ENCODE assay signal across 1 cellular context in the genomic region with DNA sequence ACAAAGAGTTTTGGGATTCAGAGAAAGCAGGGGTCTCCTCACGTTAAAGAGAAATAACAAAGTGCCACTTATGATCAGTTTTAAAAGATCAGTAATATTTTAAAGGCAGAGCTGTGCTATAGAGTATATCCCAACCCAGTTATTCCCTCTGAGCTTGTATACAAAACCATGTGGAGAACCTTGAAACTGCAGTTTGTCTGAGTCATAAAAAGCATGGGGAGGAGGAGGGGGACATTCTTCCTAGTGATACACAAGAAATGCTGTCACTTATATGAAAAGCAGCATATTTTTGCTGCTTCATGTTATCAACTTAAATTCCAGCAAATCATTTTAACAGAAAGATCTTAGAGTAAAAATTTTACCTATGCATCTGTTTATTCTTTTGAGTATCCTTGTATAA.
A peak's percentile ranks its signal among the peaks of the same experiment; 100 is the strongest.
TF ChIP-seq lines count a peak whose summit lies in the region.

No MANE protein-coding gene starts in this region.

TF ChIP-seq in HepG2, 621 proteins besides CTCF, POLR2A, EP300 and RAD21 (continued from another document):
- TF ChIP-seq SRSF1 (optimal IDR thresholded peaks at IDR 0.05; ENCODE audit: low read depth, low read length): no peak
- TF ChIP-seq SAP130 (CRISPR knock-in tag; IDR thresholded peaks at IDR 0.05; ENCODE audit: low read depth): peak; percentile 31; the same call in 1 of the 2 replicates
- TF ChIP-seq MXI1 (IDR thresholded peaks at IDR 0.05; ENCODE audit: borderline replicate concordance, low read depth, low read length): peak; percentile 31; the same call in 1 of the 3 replicates
- TF ChIP-seq, protein P1, sequence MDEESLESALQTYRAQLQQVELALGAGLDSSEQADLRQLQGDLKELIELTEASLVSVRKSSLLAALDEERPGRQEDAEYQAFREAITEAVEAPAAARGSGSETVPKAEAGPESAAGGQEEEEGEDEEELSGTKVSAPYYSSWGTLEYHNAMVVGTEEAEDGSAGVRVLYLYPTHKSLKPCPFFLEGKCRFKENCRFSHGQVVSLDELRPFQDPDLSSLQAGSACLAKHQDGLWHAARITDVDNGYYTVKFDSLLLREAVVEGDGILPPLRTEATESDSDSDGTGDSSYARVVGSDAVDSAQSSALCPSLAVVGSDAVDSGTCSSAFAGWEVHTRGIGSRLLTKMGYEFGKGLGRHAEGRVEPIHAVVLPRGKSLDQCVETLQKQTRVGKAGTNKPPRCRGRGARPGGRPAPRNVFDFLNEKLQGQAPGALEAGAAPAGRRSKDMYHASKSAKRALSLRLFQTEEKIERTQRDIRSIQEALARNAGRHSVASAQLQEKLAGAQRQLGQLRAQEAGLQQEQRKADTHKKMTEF (CRISPR knock-in tag; IDR thresholded peaks at IDR 0.05): peak; percentile 21; the same call in 1 of the 2 replicates
- TF ChIP-seq, protein P2, sequence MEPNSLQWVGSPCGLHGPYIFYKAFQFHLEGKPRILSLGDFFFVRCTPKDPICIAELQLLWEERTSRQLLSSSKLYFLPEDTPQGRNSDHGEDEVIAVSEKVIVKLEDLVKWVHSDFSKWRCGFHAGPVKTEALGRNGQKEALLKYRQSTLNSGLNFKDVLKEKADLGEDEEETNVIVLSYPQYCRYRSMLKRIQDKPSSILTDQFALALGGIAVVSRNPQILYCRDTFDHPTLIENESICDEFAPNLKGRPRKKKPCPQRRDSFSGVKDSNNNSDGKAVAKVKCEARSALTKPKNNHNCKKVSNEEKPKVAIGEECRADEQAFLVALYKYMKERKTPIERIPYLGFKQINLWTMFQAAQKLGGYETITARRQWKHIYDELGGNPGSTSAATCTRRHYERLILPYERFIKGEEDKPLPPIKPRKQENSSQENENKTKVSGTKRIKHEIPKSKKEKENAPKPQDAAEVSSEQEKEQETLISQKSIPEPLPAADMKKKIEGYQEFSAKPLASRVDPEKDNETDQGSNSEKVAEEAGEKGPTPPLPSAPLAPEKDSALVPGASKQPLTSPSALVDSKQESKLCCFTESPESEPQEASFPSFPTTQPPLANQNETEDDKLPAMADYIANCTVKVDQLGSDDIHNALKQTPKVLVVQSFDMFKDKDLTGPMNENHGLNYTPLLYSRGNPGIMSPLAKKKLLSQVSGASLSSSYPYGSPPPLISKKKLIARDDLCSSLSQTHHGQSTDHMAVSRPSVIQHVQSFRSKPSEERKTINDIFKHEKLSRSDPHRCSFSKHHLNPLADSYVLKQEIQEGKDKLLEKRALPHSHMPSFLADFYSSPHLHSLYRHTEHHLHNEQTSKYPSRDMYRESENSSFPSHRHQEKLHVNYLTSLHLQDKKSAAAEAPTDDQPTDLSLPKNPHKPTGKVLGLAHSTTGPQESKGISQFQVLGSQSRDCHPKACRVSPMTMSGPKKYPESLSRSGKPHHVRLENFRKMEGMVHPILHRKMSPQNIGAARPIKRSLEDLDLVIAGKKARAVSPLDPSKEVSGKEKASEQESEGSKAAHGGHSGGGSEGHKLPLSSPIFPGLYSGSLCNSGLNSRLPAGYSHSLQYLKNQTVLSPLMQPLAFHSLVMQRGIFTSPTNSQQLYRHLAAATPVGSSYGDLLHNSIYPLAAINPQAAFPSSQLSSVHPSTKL (CRISPR knock-in tag; IDR thresholded peaks at IDR 0.05): peak; percentile 39; the same call in 1 of the 2 replicates
- TF ChIP-seq ZNF354B (CRISPR knock-in tag; IDR thresholded peaks at IDR 0.05): no peak
- TF ChIP-seq ZNF17 (CRISPR knock-in tag; IDR thresholded peaks at IDR 0.05): no peak
- TF ChIP-seq, protein P3, sequence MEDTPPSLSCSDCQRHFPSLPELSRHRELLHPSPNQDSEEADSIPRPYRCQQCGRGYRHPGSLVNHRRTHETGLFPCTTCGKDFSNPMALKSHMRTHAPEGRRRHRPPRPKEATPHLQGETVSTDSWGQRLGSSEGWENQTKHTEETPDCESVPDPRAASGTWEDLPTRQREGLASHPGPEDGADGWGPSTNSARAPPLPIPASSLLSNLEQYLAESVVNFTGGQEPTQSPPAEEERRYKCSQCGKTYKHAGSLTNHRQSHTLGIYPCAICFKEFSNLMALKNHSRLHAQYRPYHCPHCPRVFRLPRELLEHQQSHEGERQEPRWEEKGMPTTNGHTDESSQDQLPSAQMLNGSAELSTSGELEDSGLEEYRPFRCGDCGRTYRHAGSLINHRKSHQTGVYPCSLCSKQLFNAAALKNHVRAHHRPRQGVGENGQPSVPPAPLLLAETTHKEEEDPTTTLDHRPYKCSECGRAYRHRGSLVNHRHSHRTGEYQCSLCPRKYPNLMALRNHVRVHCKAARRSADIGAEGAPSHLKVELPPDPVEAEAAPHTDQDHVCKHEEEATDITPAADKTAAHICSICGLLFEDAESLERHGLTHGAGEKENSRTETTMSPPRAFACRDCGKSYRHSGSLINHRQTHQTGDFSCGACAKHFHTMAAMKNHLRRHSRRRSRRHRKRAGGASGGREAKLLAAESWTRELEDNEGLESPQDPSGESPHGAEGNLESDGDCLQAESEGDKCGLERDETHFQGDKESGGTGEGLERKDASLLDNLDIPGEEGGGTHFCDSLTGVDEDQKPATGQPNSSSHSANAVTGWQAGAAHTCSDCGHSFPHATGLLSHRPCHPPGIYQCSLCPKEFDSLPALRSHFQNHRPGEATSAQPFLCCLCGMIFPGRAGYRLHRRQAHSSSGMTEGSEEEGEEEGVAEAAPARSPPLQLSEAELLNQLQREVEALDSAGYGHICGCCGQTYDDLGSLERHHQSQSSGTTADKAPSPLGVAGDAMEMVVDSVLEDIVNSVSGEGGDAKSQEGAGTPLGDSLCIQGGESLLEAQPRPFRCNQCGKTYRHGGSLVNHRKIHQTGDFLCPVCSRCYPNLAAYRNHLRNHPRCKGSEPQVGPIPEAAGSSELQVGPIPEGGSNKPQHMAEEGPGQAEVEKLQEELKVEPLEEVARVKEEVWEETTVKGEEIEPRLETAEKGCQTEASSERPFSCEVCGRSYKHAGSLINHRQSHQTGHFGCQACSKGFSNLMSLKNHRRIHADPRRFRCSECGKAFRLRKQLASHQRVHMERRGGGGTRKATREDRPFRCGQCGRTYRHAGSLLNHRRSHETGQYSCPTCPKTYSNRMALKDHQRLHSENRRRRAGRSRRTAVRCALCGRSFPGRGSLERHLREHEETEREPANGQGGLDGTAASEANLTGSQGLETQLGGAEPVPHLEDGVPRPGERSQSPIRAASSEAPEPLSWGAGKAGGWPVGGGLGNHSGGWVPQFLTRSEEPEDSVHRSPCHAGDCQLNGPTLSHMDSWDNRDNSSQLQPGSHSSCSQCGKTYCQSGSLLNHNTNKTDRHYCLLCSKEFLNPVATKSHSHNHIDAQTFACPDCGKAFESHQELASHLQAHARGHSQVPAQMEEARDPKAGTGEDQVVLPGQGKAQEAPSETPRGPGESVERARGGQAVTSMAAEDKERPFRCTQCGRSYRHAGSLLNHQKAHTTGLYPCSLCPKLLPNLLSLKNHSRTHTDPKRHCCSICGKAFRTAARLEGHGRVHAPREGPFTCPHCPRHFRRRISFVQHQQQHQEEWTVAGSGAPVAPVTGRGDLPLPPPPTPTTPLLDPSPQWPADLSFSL (CRISPR knock-in tag; IDR thresholded peaks at IDR 0.05): no peak
- no peak for TF ChIP-seq ZMAT3 (CRISPR knock-in tag; conservative IDR thresholded peaks at IDR 0.05)
- no peak for TF ChIP-seq ASH2L (IDR thresholded peaks at IDR 0.05; ENCODE audit: insufficient read length, low read depth, low read length)
- peak; percentile 6; the same call in 1 of the 2 replicates for TF ChIP-seq STAG1 (CRISPR knock-in tag; IDR thresholded peaks at IDR 0.05)
- TF ChIP-seq FOXA1 (IDR thresholded peaks at IDR 0.05): no peak
- 0 out of 2 replicates have a peak, but pooled peaks have one; percentile 17 for TF ChIP-seq FOXA1 (CRISPR knock-in tag; IDR thresholded peaks at IDR 0.05)
- TF ChIP-seq, protein P4, sequence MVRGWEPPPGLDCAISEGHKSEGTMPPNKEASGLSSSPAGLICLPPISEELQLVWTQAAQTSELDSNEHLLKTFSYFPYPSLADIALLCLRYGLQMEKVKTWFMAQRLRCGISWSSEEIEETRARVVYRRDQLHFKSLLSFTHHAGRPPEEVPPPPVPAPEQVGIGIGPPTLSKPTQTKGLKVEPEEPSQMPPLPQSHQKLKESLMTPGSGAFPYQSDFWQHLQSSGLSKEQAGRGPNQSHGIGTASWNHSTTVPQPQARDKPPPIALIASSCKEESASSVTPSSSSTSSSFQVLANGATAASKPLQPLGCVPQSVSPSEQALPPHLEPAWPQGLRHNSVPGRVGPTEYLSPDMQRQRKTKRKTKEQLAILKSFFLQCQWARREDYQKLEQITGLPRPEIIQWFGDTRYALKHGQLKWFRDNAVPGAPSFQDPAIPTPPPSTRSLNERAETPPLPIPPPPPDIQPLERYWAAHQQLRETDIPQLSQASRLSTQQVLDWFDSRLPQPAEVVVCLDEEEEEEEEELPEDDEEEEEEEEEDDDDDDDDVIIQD (CRISPR knock-in tag; IDR thresholded peaks at IDR 0.05; ENCODE audit: low read depth): peak; percentile 68; the same call in 1 of the 2 replicates
- no peak for TF ChIP-seq HNF4G (IDR thresholded peaks at IDR 0.05; ENCODE audit: borderline replicate concordance, low read depth, low read length)
- no peak for TF ChIP-seq HNF4G (CRISPR knock-in tag; IDR thresholded peaks at IDR 0.05; ENCODE audit: borderline replicate concordance, low read depth)
TF ChIP-seq in HepG2: peak in this region for 11.
